In genomic region chr17:61732169-61732568, GRCh38 we compare ENCODE assay signal across 11 cellular contexts.
"Had no signal": no experiment of that assay in that cellular context is flagged by ENCODE, and none has a peak within 500 bp of the region (broad histone marks: within the 10 kb centered on the region; RNA-seq: fewer than 3 reads in every experiment).

No MANE protein-coding gene starts in this region.

- DNase-seq: GM23248, GOT3, H7, H9, HCEC 1CT, HFFc6 had no signal

- H3K27ac Mint-ChIP-seq: GM23338 had no signal

- H3K4me3 ChIP-seq: GM23248, GM23338, HAP-1 had no signal

- FAIRE-seq: H1, H54 had no signal

- ATAC-seq: GM23338, HCT116 had no signal

- H3K36me3 ChIP-seq: HAP-1 had no signal

- H3K4me3 Mint-ChIP-seq: GM23338, H9, HFFc6 had no signal

- H3K9me3 Mint-ChIP-seq: HFFc6 had no signal

- H3K4me1 Mint-ChIP-seq: GM23338, H9 had no signal

- H3K27ac ChIP-seq: GM23248 had no signal

- H3K9ac ChIP-seq: GM23248 had no signal

- H2AFZ ChIP-seq: GM23338 had no signal

- H3K4me2 ChIP-seq: GM23338 had no signal

- H3K9me3 ChIP-seq: HAP-1 had no signal
